8 cellular contexts compared by ENCODE assay signal in the genomic region with DNA sequence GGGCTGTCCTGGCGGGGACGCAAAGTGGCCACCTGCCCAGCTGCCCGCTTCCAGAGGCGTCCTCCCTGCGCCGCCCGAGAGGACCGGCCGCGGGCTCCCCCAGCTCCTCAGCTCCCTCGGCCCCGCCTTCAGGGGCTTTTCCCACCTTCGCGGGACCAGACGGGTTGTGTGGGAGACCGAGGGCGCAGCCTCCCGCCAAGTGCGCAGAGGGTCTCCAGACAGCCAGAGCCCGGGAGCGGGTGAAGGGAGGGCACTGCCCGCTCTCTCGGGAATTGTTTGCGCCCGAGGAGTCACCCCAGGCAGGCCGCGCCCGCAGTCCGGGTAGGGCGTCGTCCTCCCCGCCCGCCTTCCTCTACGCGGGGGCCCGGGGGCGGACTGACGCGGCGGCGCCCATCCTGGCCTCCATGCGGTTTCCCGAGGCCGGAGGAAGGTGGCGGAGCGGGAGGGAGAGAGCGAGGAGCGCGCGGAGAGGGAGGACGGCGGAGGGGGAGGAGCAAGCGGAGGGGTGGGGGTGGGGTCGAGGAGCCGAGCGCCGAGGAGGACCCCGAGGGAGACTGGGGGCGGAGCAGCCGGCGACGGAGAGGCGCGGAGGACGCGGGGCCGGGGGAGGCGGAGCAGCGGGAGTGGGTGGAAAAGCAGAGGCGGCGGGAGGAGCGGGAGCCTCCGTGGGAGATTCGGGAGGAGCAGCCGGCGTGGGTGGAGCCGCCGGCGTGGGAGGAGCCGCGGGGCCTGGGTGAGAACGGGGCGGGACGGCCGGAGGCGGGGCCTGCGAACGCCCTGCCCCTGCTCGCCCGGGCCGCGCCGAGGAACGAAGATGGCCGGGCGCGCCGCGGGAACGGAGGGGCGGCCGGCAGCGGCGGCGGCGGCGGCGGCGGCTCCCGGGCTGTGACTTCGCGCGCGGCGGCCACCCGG. TPM values are rescaled to one million over a fixed set of nuclear protein-coding genes. Genes with fewer than 3 reads are reported as not detected.
DNase-seq lines count a peak whose midpoint lies in the region; ATAC-seq and TF ChIP-seq lines count a peak whose summit lies in the region.

No MANE protein-coding gene starts in this region.

- TF ChIP-seq CTCF in coronary artery (IDR thresholded peaks at IDR 0.05) = no peak

- ATAC-seq in HG03025 (IDR thresholded peaks at IDR 0.05; ENCODE audit: low FRiP score, unreplicated experiment) = peak; percentile 89
- ATAC-seq in left lobe of liver = peak; percentile 96

- POLR2A ChIA-PET in activated CD4-positive, alpha-beta T cell treated with anti-CD3 and anti-CD28 coated beads, Interleukin-2, amount 10 ng/mL, durations not matched to agents 7 days and 5 days (lab: Charles Lee) = no interaction called here

- CTCF ChIA-PET in activated CD4-positive, alpha-beta T cell treated with anti-CD3 and anti-CD28 coated beads, Interleukin-2, amount 10 ng/mL, durations not matched to agents 7 days and 5 days (lab: Charles Lee) = interaction anchor here (0.9 kb wide), 1 partner anchor 105 kb away, joined by 3 read pairs; no protein-coding TSS in a partner anchor

- peak overlapping the region; percentile 73 for H3K4me3 ChIP-seq in coronary artery

- peak overlapping the region; percentile 65 for H3K4me3 Mint-ChIP-seq in activated CD4-positive, alpha-beta T cell treated with anti-CD3 and anti-CD28 coated beads, Interleukin-2, amount 10 ng/mL, durations not matched to agents 7 days and 5 days

- H3K27me3 Mint-ChIP-seq in activated CD4-positive, alpha-beta T cell treated with anti-CD3 and anti-CD28 coated beads, Interleukin-2, amount 10 ng/mL, durations not matched to agents 7 days and 5 days = peaks cover 8% of the 10 kb centered on the region

- no peaks in the 10 kb centered on the region for H3K36me3 Mint-ChIP-seq in activated CD4-positive, alpha-beta T cell treated with anti-CD3 and anti-CD28 coated beads, Interleukin-2, amount 10 ng/mL, durations not matched to agents 7 days and 5 days (ENCODE audit: low read depth)

- peaks cover 23% of the 10 kb centered on the region for H3K4me1 Mint-ChIP-seq in activated CD4-positive, alpha-beta T cell treated with anti-CD3 and anti-CD28 coated beads, Interleukin-2, amount 10 ng/mL, durations not matched to agents 7 days and 5 days

- H3K9me3 Mint-ChIP-seq in activated CD4-positive, alpha-beta T cell treated with anti-CD3 and anti-CD28 coated beads, Interleukin-2, amount 10 ng/mL, durations not matched to agents 7 days and 5 days = no peaks in the 10 kb centered on the region

- peak overlapping the region; percentile 82 to 94 for H3K27ac ChIP-seq in coronary artery

- H3K27ac Mint-ChIP-seq in activated CD4-positive, alpha-beta T cell treated with anti-CD3 and anti-CD28 coated beads, Interleukin-2, amount 10 ng/mL, durations not matched to agents 7 days and 5 days = no peak overlapping the region

- peak; percentile 51 for DNase-seq in SIG-M5 treated with dmso at 0.1 percent for 504 hours (lab: John Stamatoyannopoulos, UW; ENCODE audit: unreplicated experiment)
- no peak for DNase-seq in SIG-M5 (lab: John Stamatoyannopoulos, UW)
- peak; percentile 86 for DNase-seq in NCI-H2227 treated with DMSO at 0.1 percent for 48 hours (lab: John Stamatoyannopoulos, UW)
- DNase-seq in activated CD4-positive, alpha-beta T cell treated with anti-CD3 and anti-CD28 coated beads, Interleukin-2, amount 10 ng/mL, durations not matched to agents 7 days and 5 days = peak; percentile 71
- DNase-seq in coronary artery (ENCODE audit: low spot score) = peak; percentile 89
- DNase-seq in left lobe of liver (ENCODE audit: low spot score) = peak; percentile 89
- DNase-seq in stimulated activated CD4-positive, alpha-beta T cell treated with anti-CD3 and anti-CD28 coated beads, Interleukin-1b, Interleukin-23, amount 100 ng/mL, for 4 hours (ENCODE audit: low read depth in 2 of 2) = peak; percentile 65 to 66

RNA-seq across cellular contexts. Expression of a gene that starts 47.6 kb away (rescaled TPM):
- not detected for total RNA-seq in activated CD4-positive, alpha-beta T cell treated with anti-CD3 and anti-CD28 coated beads, Interleukin-2, amount 10 ng/mL, durations not matched to agents 7 days and 5 days
- 0.30 TPM for total RNA-seq in left lobe of liver
